ENCODE assay signal across 8 cellular contexts in the genomic region with DNA sequence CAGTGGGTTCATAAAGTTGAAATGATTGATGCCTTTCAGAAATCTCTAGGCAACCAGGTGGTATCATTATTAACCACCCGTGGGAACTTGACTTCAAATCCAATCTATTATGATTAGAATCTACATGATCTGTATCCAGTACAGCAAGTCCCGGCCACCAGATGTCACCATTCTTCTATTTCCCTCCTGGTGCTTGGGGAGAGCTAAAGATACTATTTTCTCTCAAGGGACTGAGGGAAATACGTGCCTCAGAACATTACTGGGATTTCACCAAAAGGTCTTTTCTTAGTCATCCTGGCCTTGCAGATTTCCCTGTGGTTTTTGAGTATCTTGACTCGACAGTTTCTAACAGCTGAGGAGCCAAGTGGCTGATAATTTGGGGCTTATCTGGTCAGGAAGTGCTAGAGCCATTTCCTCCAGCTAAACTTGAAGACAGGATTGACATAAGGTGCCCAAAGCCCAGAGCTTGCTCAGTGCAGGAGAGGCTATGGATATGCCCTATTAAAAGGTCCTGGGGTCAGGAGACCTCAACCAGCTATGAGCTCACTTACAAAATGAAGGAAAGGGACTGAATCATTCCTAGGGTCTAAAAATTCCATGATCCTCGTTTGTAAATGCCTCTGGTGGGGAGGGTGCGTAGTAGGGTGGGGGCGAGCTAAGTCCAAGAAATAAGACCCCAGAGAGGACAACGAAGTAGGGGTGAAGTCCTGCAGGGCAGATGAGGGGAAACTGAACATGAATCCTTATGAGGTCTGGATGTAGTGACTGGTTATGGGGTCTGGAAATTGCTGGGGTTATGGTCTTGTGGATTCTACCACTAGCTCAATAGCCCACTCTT.
DNase-seq lines count a peak whose midpoint lies in the region; ATAC-seq, FAIRE-seq and TF ChIP-seq lines count a peak whose summit lies in the region.

No MANE protein-coding gene starts in this region.

- peak overlapping the region; percentile 43 for H3K27ac ChIP-seq in endothelial cell of umbilical vein (ENCODE audit: insufficient read depth, low read depth, low read length)

- intact Hi-C loops in Calu3 (cut with micrococcal nuclease; ENCODE audit: unreplicated experiment) (loop anchor here (1.0 to 5.0 kb wide), 8 partner anchors 89 to 332 kb away; no protein-coding TSS in a partner anchor), endothelial cell of umbilical vein (cut with micrococcal nuclease) (loop anchor here (1.0 to 10.0 kb wide), 13 partner anchors 19 to 799 kb away; partner anchors contain the start of gene CCNT2)

- H3K9me3 ChIP-seq in NT2/D1 (ENCODE audit: insufficient read depth, low read length) = no peaks in the 10 kb centered on the region
- H3K9me3 ChIP-seq in endothelial cell of umbilical vein (replicated peaks; ENCODE audit: control insufficient read depth, insufficient read depth, low read length) = no peaks in the 10 kb centered on the region

- dilution Hi-C loops in endothelial cell of umbilical vein (cut with MboI; ENCODE audit: extremely low pct_ligation_motif_present, low sequenced_read_pairs) = no loop called here

- no peaks in the 10 kb centered on the region for H4K20me1 ChIP-seq in endothelial cell of umbilical vein (replicated peaks; ENCODE audit: control insufficient read depth, extremely low read depth, insufficient read depth, low read length)

- no peaks in the 10 kb centered on the region for H3K4me1 ChIP-seq in NT2/D1 (ENCODE audit: insufficient read depth, insufficient read length)
- peaks cover 25% of the 10 kb centered on the region for H3K4me1 ChIP-seq in endothelial cell of umbilical vein (ENCODE audit: control insufficient read depth, extremely low read depth, insufficient read depth, low read length)

- no peaks in the 10 kb centered on the region for H3K27me3 Mint-ChIP-seq in Calu3 (ENCODE audit: unreplicated experiment)

- peak overlapping the region; percentile 70 for H3K4me3 Mint-ChIP-seq in Calu3 (ENCODE audit: low read depth, unreplicated experiment)

- TF ChIP-seq CTCF in Calu3 (IDR thresholded peaks at IDR 0.05; ENCODE audit: unreplicated experiment) = peak; percentile 77
- peak; percentile 64 to 69 for TF ChIP-seq CTCF in endothelial cell of umbilical vein (IDR thresholded peaks at IDR 0.05; ENCODE audit: extremely low read depth in 1 of 2, insufficient read depth in 1 of 2, low read depth in 1 of 2, low read length in 2 of 2)

- H2AFZ ChIP-seq in endothelial cell of umbilical vein (ENCODE audit: low read depth, low read length) = peak overlapping the region; percentile 69

- ATAC-seq in GM21423 (IDR thresholded peaks at IDR 0.05; ENCODE audit: unreplicated experiment) = peak; percentile 39

- peaks cover 13% of the 10 kb centered on the region for H3K27me3 ChIP-seq in NT2/D1 (ENCODE audit: insufficient read depth, insufficient read length)
- H3K27me3 ChIP-seq in endothelial cell of umbilical vein (ENCODE audit: control insufficient read depth in 2 of 2, insufficient read depth in 2 of 2, low read length in 2 of 2) = peaks cover 0 to 3% of the 10 kb centered on the region in 2 experiments

- H3K9me1 ChIP-seq in endothelial cell of umbilical vein (replicated peaks; ENCODE audit: control insufficient read depth, extremely low read depth, insufficient read depth, low read length) = no peaks in the 10 kb centered on the region

- H3K9me3 Mint-ChIP-seq in Calu3 (ENCODE audit: low read depth, unreplicated experiment) = no peaks in the 10 kb centered on the region

- POLR2A ChIA-PET in endothelial cell of umbilical vein (lab: Charles Lee) = interaction anchor here (1.1 to 1.4 kb wide), 3 partner anchors 125 to 293 kb away, joined by 3 to 4 read pairs (median 3); no protein-coding TSS in a partner anchor

- H3K9ac ChIP-seq in NT2/D1 (ENCODE audit: insufficient read length, low read depth) = no peak overlapping the region
- peak overlapping the region; percentile 13 for H3K9ac ChIP-seq in endothelial cell of umbilical vein (replicated peaks; ENCODE audit: extremely low read depth, insufficient read depth, low read length)

- no TSS peak for BruUV-seq in Calu3 (replicated peaks; lab: Mats Ljungman, UMichigan)
- BruUV-seq in endothelial cell of umbilical vein (replicated peaks; lab: Mats Ljungman, UMichigan) = no TSS peak

- peak overlapping the region; percentile 69 for H3K4me2 ChIP-seq in endothelial cell of umbilical vein (ENCODE audit: insufficient read depth, low read length)

- peaks cover 28% of the 10 kb centered on the region for H3K79me2 ChIP-seq in endothelial cell of umbilical vein (ENCODE audit: control insufficient read depth, insufficient read depth, low read length)

- peak overlapping the region; percentile 52 for H3K27ac Mint-ChIP-seq in Calu3 (ENCODE audit: unreplicated experiment)

- FAIRE-seq in endothelial cell of umbilical vein (lab: Jason Lieb, UNC) = peak; percentile 80

- H3K4me3 ChIP-seq in NT2/D1 (ENCODE audit: insufficient read length, low read depth) = no peak overlapping the region
- H3K4me3 ChIP-seq in endothelial cell of umbilical vein (replicated peaks in 1 of 3; ENCODE audit: insufficient read depth in 1 of 3, low read depth in 1 of 3, low read length in 3 of 3) = no peak overlapping the region

- CTCF ChIA-PET in Calu3 (lab: Charles Lee) = interaction anchor here (0.6 to 4.1 kb wide), 20 partner anchors 9 to 333 kb away, joined by 3 to 30 read pairs (median 5); no protein-coding TSS in a partner anchor
- CTCF ChIA-PET in endothelial cell of umbilical vein (lab: Charles Lee) = interaction anchor here (0.5 to 8.2 kb wide), 75 partner anchors 8 to 351 kb away, joined by 3 to 210 read pairs (median 5); partner anchors contain the start of gene MGAT5

- H3K36me3 Mint-ChIP-seq in Calu3 (ENCODE audit: insufficient read depth, unreplicated experiment) = peaks cover 27% of the 10 kb centered on the region

- no peaks in the 10 kb centered on the region for H3K36me3 ChIP-seq in NT2/D1 (ENCODE audit: insufficient read depth, insufficient read length, low read length)
- no peaks in the 10 kb centered on the region for H3K36me3 ChIP-seq in endothelial cell of umbilical vein (ENCODE audit: control insufficient read depth in 2 of 2, extremely low read depth in 1 of 2, insufficient read depth in 2 of 2, low read length in 2 of 2)

- no peak for TF ChIP-seq POLR2A in endothelial cell of umbilical vein (IDR thresholded peaks at IDR 0.05; ENCODE audit: low read depth, low read length)

- peaks cover 23% of the 10 kb centered on the region for H3K4me1 Mint-ChIP-seq in Calu3 (ENCODE audit: low read depth, unreplicated experiment)

- DNase-seq in Calu3 (peak; percentile 85), HT1080 (ENCODE audit: low read depth) (peak; percentile 91), NT2/D1 (ENCODE audit: low read depth, low spot score) (peak; percentile 80), endothelial cell of umbilical vein (ENCODE audit: low read depth, low spot score) (peak; percentile 92), myocyte (ENCODE audit: low read depth) (peak; percentile 97)
- peak; percentile 68 for DNase-seq in activated CD8-positive, alpha-beta memory T cell treated with anti-CD3 and anti-CD28 coated beads, Interleukin-2, amount 50 U/mL, for 1 hour (ENCODE audit: extremely low read depth)
- peak; percentile 59 for DNase-seq in stimulated activated CD8-positive, alpha-beta memory T cell treated with anti-CD3 and anti-CD28 coated beads, Interleukin-7, amount 100 ng/mL, for 24 hours (ENCODE audit: low read depth)

TF ChIP-seq in endothelial cell of umbilical vein, 7 proteins besides CTCF, POLR2A, EP300 and RAD21:
- TF ChIP-seq FOS (IDR thresholded peaks at IDR 0.05; ENCODE audit: borderline replicate concordance, insufficient read depth, low read length) = peak; percentile 64
- peak; percentile 85 for TF ChIP-seq GATA2 (IDR thresholded peaks at IDR 0.05; ENCODE audit: insufficient read depth, insufficient read length, low read depth, low read length)
- TF ChIP-seq MAX (IDR thresholded peaks at IDR 0.05; ENCODE audit: insufficient read depth, insufficient read length) = no peak
